Comparison of ENCODE assay signal across 1 cellular context in genomic region chr11:111926505-111927391, GRCh38.
TF ChIP-seq lines count a peak whose summit lies in the region.

No MANE protein-coding gene starts in this region.

TF ChIP-seq in K562, 482 proteins besides CTCF, POLR2A, EP300 and RAD21 (continued from another document and continues in another):
- TF ChIP-seq MTA3 (IDR thresholded peaks at IDR 0.05; ENCODE audit: borderline replicate concordance) (peak; percentile 53; the same call in 1 of the 2 replicates), RBM25 (IDR thresholded peaks at IDR 0.05; ENCODE audit: low read depth, low read length, severe bottlenecking) (no peak), CBX2 (IDR thresholded peaks at IDR 0.05; ENCODE audit: insufficient read depth, low read length, poor library complexity, severe bottlenecking) (no peak), KLF16 (IDR thresholded peaks at IDR 0.05) (peak; percentile 99), ZNF174 (CRISPR knock-in tag; IDR thresholded peaks at IDR 0.05) (no peak), PHF20 (IDR thresholded peaks at IDR 0.05; ENCODE audit: partially characterized antibody) (peak; percentile 36), MXI1 (IDR thresholded peaks at IDR 0.05; ENCODE audit: low read depth, low read length) (peak; percentile 73), PCBP1 (IDR thresholded peaks at IDR 0.05; ENCODE audit: low read depth, low read length, poor library complexity, severe bottlenecking) (no peak), MED1 (CRISPR knock-in tag; IDR thresholded peaks at IDR 0.05; ENCODE audit: borderline replicate concordance) (no peak), SP1 (CRISPR knock-in tag; IDR thresholded peaks at IDR 0.05) (peak; percentile 66), TAF1 (IDR thresholded peaks at IDR 0.05; ENCODE audit: control insufficient read depth, extremely low read depth, insufficient read depth, low read length, severe bottlenecking) (peak; percentile 66), ZNF644 (tag; IDR thresholded peaks at IDR 0.05; ENCODE audit: low read depth) (no peak), STAG1 (CRISPR knock-in tag; IDR thresholded peaks at IDR 0.05; ENCODE audit: borderline replicate concordance) (no peak), E2F3 (CRISPR knock-in tag; IDR thresholded peaks at IDR 0.05) (0 out of 2 replicates have a peak, but pooled peaks have one; percentile 56), ZFP36 (IDR thresholded peaks at IDR 0.05; ENCODE audit: low read depth, low read length, partially characterized antibody) (no peak), SREBF1 (IDR thresholded peaks at IDR 0.05; ENCODE audit: borderline replicate concordance, low read depth, low read length) (no peak), ZNF274 (IDR thresholded peaks at IDR 0.05; ENCODE audit: borderline replicate concordance, low read depth, low read length) (no peak), NFE2L1 (tag; IDR thresholded peaks at IDR 0.05; ENCODE audit: borderline replicate concordance, low read depth) (no peak), NR2C1 (IDR thresholded peaks at IDR 0.05) (no peak), NR2C1 (tag; IDR thresholded peaks at IDR 0.05) (no peak), RBM14 (IDR thresholded peaks at IDR 0.05; ENCODE audit: borderline replicate concordance, insufficient read depth, low read depth, low read length) (no peak), AFF4 (CRISPR knock-in tag; IDR thresholded peaks at IDR 0.05) (peak; percentile 25; the same call in 1 of the 2 replicates), ZNF384 (IDR thresholded peaks at IDR 0.05; ENCODE audit: low read depth, low read length) (no peak), ZNF57 (CRISPR knock-in tag; IDR thresholded peaks at IDR 0.05) (no peak), ZNF134 (CRISPR knock-in tag; conservative IDR thresholded peaks at IDR 0.05) (peak; percentile 29; the same call in 1 of the 2 replicates), GTF2E2 (tag; IDR thresholded peaks at IDR 0.05) (no peak), BCL6 (CRISPR knock-in tag; IDR thresholded peaks at IDR 0.05) (no peak), ZNF76 (CRISPR knock-in tag; IDR thresholded peaks at IDR 0.05; ENCODE audit: borderline replicate concordance) (0 out of 2 replicates have a peak, but pooled peaks have one; percentile 62), ZNF431 (CRISPR knock-in tag; IDR thresholded peaks at IDR 0.05) (no peak)
- TF ChIP-seq, protein P1, sequence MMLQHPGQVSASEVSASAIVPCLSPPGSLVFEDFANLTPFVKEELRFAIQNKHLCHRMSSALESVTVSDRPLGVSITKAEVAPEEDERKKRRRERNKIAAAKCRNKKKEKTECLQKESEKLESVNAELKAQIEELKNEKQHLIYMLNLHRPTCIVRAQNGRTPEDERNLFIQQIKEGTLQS (IDR thresholded peaks at IDR 0.05), result peak; percentile 8; the same call in 1 of the 2 replicates
- TF ChIP-seq, protein P1 (CRISPR knock-in tag; conservative IDR thresholded peaks at IDR 0.05), result no peak
- TF ChIP-seq, protein P2, sequence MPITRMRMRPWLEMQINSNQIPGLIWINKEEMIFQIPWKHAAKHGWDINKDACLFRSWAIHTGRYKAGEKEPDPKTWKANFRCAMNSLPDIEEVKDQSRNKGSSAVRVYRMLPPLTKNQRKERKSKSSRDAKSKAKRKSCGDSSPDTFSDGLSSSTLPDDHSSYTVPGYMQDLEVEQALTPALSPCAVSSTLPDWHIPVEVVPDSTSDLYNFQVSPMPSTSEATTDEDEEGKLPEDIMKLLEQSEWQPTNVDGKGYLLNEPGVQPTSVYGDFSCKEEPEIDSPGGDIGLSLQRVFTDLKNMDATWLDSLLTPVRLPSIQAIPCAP (CRISPR knock-in tag; IDR thresholded peaks at IDR 0.05; ENCODE audit: borderline replicate concordance), result no peak
- TF ChIP-seq, protein P3, sequence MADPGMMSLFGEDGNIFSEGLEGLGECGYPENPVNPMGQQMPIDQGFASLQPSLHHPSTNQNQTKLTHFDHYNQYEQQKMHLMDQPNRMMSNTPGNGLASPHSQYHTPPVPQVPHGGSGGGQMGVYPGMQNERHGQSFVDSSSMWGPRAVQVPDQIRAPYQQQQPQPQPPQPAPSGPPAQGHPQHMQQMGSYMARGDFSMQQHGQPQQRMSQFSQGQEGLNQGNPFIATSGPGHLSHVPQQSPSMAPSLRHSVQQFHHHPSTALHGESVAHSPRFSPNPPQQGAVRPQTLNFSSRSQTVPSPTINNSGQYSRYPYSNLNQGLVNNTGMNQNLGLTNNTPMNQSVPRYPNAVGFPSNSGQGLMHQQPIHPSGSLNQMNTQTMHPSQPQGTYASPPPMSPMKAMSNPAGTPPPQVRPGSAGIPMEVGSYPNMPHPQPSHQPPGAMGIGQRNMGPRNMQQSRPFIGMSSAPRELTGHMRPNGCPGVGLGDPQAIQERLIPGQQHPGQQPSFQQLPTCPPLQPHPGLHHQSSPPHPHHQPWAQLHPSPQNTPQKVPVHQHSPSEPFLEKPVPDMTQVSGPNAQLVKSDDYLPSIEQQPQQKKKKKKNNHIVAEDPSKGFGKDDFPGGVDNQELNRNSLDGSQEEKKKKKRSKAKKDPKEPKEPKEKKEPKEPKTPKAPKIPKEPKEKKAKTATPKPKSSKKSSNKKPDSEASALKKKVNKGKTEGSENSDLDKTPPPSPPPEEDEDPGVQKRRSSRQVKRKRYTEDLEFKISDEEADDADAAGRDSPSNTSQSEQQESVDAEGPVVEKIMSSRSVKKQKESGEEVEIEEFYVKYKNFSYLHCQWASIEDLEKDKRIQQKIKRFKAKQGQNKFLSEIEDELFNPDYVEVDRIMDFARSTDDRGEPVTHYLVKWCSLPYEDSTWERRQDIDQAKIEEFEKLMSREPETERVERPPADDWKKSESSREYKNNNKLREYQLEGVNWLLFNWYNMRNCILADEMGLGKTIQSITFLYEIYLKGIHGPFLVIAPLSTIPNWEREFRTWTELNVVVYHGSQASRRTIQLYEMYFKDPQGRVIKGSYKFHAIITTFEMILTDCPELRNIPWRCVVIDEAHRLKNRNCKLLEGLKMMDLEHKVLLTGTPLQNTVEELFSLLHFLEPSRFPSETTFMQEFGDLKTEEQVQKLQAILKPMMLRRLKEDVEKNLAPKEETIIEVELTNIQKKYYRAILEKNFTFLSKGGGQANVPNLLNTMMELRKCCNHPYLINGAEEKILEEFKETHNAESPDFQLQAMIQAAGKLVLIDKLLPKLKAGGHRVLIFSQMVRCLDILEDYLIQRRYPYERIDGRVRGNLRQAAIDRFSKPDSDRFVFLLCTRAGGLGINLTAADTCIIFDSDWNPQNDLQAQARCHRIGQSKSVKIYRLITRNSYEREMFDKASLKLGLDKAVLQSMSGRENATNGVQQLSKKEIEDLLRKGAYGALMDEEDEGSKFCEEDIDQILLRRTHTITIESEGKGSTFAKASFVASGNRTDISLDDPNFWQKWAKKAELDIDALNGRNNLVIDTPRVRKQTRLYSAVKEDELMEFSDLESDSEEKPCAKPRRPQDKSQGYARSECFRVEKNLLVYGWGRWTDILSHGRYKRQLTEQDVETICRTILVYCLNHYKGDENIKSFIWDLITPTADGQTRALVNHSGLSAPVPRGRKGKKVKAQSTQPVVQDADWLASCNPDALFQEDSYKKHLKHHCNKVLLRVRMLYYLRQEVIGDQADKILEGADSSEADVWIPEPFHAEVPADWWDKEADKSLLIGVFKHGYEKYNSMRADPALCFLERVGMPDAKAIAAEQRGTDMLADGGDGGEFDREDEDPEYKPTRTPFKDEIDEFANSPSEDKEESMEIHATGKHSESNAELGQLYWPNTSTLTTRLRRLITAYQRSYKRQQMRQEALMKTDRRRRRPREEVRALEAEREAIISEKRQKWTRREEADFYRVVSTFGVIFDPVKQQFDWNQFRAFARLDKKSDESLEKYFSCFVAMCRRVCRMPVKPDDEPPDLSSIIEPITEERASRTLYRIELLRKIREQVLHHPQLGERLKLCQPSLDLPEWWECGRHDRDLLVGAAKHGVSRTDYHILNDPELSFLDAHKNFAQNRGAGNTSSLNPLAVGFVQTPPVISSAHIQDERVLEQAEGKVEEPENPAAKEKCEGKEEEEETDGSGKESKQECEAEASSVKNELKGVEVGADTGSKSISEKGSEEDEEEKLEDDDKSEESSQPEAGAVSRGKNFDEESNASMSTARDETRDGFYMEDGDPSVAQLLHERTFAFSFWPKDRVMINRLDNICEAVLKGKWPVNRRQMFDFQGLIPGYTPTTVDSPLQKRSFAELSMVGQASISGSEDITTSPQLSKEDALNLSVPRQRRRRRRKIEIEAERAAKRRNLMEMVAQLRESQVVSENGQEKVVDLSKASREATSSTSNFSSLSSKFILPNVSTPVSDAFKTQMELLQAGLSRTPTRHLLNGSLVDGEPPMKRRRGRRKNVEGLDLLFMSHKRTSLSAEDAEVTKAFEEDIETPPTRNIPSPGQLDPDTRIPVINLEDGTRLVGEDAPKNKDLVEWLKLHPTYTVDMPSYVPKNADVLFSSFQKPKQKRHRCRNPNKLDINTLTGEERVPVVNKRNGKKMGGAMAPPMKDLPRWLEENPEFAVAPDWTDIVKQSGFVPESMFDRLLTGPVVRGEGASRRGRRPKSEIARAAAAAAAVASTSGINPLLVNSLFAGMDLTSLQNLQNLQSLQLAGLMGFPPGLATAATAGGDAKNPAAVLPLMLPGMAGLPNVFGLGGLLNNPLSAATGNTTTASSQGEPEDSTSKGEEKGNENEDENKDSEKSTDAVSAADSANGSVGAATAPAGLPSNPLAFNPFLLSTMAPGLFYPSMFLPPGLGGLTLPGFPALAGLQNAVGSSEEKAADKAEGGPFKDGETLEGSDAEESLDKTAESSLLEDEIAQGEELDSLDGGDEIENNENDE (IDR thresholded peaks at IDR 0.05; ENCODE audit: low read depth, low read length), result no peak
- TF ChIP-seq, protein P4, sequence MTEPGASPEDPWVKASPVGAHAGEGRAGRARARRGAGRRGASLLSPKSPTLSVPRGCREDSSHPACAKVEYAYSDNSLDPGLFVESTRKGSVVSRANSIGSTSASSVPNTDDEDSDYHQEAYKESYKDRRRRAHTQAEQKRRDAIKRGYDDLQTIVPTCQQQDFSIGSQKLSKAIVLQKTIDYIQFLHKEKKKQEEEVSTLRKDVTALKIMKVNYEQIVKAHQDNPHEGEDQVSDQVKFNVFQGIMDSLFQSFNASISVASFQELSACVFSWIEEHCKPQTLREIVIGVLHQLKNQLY (CRISPR knock-in tag; conservative IDR thresholded peaks at IDR 0.05), result 0 out of 4 replicates have a peak, but pooled peaks of 1 of the 2 experiments have one; percentile 56
- TF ChIP-seq, protein P5, sequence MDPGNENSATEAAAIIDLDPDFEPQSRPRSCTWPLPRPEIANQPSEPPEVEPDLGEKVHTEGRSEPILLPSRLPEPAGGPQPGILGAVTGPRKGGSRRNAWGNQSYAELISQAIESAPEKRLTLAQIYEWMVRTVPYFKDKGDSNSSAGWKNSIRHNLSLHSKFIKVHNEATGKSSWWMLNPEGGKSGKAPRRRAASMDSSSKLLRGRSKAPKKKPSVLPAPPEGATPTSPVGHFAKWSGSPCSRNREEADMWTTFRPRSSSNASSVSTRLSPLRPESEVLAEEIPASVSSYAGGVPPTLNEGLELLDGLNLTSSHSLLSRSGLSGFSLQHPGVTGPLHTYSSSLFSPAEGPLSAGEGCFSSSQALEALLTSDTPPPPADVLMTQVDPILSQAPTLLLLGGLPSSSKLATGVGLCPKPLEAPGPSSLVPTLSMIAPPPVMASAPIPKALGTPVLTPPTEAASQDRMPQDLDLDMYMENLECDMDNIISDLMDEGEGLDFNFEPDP (CRISPR knock-in tag; IDR thresholded peaks at IDR 0.05), result no peak
- TF ChIP-seq, protein P6, sequence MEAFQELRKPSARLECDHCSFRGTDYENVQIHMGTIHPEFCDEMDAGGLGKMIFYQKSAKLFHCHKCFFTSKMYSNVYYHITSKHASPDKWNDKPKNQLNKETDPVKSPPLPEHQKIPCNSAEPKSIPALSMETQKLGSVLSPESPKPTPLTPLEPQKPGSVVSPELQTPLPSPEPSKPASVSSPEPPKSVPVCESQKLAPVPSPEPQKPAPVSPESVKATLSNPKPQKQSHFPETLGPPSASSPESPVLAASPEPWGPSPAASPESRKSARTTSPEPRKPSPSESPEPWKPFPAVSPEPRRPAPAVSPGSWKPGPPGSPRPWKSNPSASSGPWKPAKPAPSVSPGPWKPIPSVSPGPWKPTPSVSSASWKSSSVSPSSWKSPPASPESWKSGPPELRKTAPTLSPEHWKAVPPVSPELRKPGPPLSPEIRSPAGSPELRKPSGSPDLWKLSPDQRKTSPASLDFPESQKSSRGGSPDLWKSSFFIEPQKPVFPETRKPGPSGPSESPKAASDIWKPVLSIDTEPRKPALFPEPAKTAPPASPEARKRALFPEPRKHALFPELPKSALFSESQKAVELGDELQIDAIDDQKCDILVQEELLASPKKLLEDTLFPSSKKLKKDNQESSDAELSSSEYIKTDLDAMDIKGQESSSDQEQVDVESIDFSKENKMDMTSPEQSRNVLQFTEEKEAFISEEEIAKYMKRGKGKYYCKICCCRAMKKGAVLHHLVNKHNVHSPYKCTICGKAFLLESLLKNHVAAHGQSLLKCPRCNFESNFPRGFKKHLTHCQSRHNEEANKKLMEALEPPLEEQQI (IDR thresholded peaks at IDR 0.05), result no peak
